Comparison of ENCODE assay signal across 8 cellular contexts in genomic region chr2:234427081-234428058, GRCh38.
DNase-seq lines count a peak whose midpoint lies in the region; ATAC-seq and TF ChIP-seq lines count a peak whose summit lies in the region.

No MANE protein-coding gene starts in this region.

- H3F3A ChIP-seq in MM.1S (ENCODE audit: insufficient read depth, low read length), result peaks cover 13% of the 10 kb centered on the region; the same call in 1 of the 2 replicates

- CTCF ChIA-PET in Calu3 (lab: Charles Lee), result interaction anchor here (0.6 to 0.7 kb wide), 3 partner anchors 8 to 334 kb away, joined by 3 to 6 read pairs (median 4); no protein-coding TSS in a partner anchor

- BruUV-seq in Calu3 (replicated peaks; lab: Mats Ljungman, UMichigan), result no TSS peak

- peak overlapping the region; percentile 82 for H3K4me2 ChIP-seq in MM.1S (ENCODE audit: low read depth, low read length)

- H3K27ac Mint-ChIP-seq in Calu3 (ENCODE audit: unreplicated experiment) (peak overlapping the region; percentile 92), nephron (peak overlapping the region; percentile 69 to 81 (median 77))

- H3K36me3 Mint-ChIP-seq in Calu3 (ENCODE audit: insufficient read depth, unreplicated experiment) (peaks cover 17% of the 10 kb centered on the region), nephron (ENCODE audit: low read depth) (no peaks in the 10 kb centered on the region)

- H3K4me3 ChIP-seq in MM.1S (ENCODE audit: low read length), result 0 out of 2 replicates have a peak overlapping the region, but pooled peaks have one; percentile 29

- no peaks in the 10 kb centered on the region for H3K9me3 ChIP-seq in MM.1S (replicated peaks; ENCODE audit: insufficient read depth, low read length)

- H3K9ac ChIP-seq in MM.1S (ENCODE audit: low read length), result peak overlapping the region; percentile 58; the same call in 1 of the 2 replicates

- H4K20me1 ChIP-seq in MM.1S (ENCODE audit: insufficient read depth, low read length), result no peaks in the 10 kb centered on the region

- no peaks in the 10 kb centered on the region for H3K27me3 ChIP-seq in MM.1S (replicated peaks; ENCODE audit: insufficient read depth, low read length)

- H3K79me2 ChIP-seq in MM.1S (ENCODE audit: low read length), result no peaks in the 10 kb centered on the region

- peak overlapping the region; percentile 25 for H2AFZ ChIP-seq in MM.1S (ENCODE audit: low read length)

- H3K4me3 Mint-ChIP-seq in Calu3 (ENCODE audit: low read depth, unreplicated experiment), result peak overlapping the region; percentile 15
- no peak overlapping the region for H3K4me3 Mint-ChIP-seq in nephron

- no peaks in the 10 kb centered on the region for H3K36me3 ChIP-seq in MM.1S (replicated peaks; ENCODE audit: insufficient read depth, low read length)

- DNase-seq in Calu3 (peak; percentile 70), MM.1S (no peak), cerebellar cortex (ENCODE audit: low spot score) (peak; percentile 74), cortex of kidney (lab: John Stamatoyannopoulos, UW) (no peak), T-helper 9 cell (no peak)

- H3K27ac ChIP-seq in MM.1S (ENCODE audit: low read length), result peak overlapping the region; percentile 93

- H3K9me3 Mint-ChIP-seq in Calu3 (ENCODE audit: low read depth, unreplicated experiment), result no peaks in the 10 kb centered on the region
- no peaks in the 10 kb centered on the region for H3K9me3 Mint-ChIP-seq in nephron

- ATAC-seq in HG03378 (IDR thresholded peaks at IDR 0.05; ENCODE audit: unreplicated experiment), result no peak
- no peak for ATAC-seq in GM18498 (IDR thresholded peaks at IDR 0.05; ENCODE audit: unreplicated experiment)

- TF ChIP-seq CTCF in Calu3 (IDR thresholded peaks at IDR 0.05; ENCODE audit: unreplicated experiment) (no peak), MM.1S (IDR thresholded peaks at IDR 0.05; ENCODE audit: low read length) (no peak), nephron (IDR thresholded peaks at IDR 0.05; ENCODE audit: unreplicated experiment in 3 of 3) (no peak)

- H3K4me1 Mint-ChIP-seq in Calu3 (ENCODE audit: low read depth, unreplicated experiment) (peaks cover 45% of the 10 kb centered on the region), nephron (peaks cover 6% of the 10 kb centered on the region)

- H3K27me3 Mint-ChIP-seq in Calu3 (ENCODE audit: unreplicated experiment) (no peaks in the 10 kb centered on the region), nephron (ENCODE audit: low read depth) (peaks cover 10% of the 10 kb centered on the region)

- peaks cover 36% of the 10 kb centered on the region for H3K4me1 ChIP-seq in MM.1S (ENCODE audit: low read length)

- intact Hi-C loops in Calu3 (cut with micrococcal nuclease; ENCODE audit: unreplicated experiment), result loop anchor here (10.0 kb wide), 1 partner anchor 173 kb away; no protein-coding TSS in a partner anchor

- H3K9me2 ChIP-seq in MM.1S (replicated peaks; ENCODE audit: insufficient read depth, low read length), result no peaks in the 10 kb centered on the region

Comparison
In these comparisons a context has a peak if more than half of its experiments do, and no peak if none do; other contexts are left out.
1. DNase-seq: peak in Calu3 (single experiment) and cerebellar cortex (single experiment); none in MM.1S (single experiment), cortex of kidney (single experiment) and T-helper 9 cell (single experiment).